ENCODE assay signal across 16 cellular contexts in the genomic region with DNA sequence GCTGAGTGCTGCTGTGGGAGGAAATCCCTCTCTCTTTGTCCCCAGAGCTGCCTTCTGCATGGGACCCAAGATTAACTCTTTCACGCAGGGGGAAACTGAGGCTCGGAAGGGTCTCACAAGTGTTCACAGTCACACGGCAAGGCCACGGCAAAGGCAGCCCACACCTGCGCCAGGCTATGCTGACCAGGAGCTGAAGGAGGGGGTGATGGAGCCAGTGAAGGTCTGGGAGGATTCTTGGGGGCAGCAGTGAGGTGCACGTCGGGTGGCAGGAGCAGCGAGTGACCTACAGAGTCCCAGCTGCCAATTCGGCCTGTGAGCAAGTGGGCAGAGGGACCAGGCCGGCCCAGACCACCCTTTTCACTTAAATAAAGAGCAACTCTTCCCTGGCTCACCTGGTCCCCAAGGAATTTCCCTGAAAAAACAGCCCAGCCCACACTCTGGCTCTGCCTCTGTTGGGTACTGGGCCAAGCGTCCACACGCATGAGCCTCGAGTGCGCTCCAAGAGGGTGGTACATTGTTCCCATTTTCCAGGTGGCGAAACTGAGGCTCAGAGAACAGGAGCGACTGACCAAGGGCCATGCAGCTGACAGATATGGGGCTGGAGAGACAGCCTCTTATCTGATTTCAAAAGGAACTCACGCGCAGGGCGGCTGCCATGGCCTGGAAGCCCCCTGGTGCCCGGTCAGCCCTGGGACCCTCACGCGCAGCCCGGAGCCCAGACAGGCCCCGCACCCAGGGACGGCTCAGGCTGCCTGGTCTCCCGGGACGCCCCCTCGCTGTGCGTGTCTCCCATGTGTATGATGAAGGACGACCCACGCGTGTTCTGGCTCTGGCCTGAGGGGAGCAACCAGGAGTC. TPM values are rescaled to one million over a fixed set of nuclear protein-coding genes. Genes with fewer than 3 reads are reported as not detected.
DNase-seq lines count a peak whose midpoint lies in the region; ATAC-seq, FAIRE-seq and TF ChIP-seq lines count a peak whose summit lies in the region.
"Had no signal": no experiment of that assay in that cellular context is flagged by ENCODE, and none has a peak within 500 bp of the region (broad histone marks: within the 10 kb centered on the region; RNA-seq: fewer than 3 reads in every experiment).

No MANE protein-coding gene starts in this region.

- no peaks in the 10 kb centered on the region for H3K27me3 Mint-ChIP-seq in activated naive CD8-positive, alpha-beta T cell
- H3K27me3 Mint-ChIP-seq in activated naive CD8-positive, alpha-beta T cell treated with anti-CD3 and anti-CD28 coated beads, Interleukin-2, amount 50 U/mL, for 24 hours = peaks cover 2% of the 10 kb centered on the region
- H3K27me3 Mint-ChIP-seq in T-helper 17 cell = no peaks in the 10 kb centered on the region
- H3K27me3 Mint-ChIP-seq: natural killer cell treated with Interleukin-12 subunit alpha and Interleukin-12 subunit beta and Interleukin-15 and Interleukin-18, amount 100 ng/mL, for 72 hours had no signal

- no peak overlapping the region for H3K4me3 ChIP-seq in mucosa of descending colon
- no peak overlapping the region for H3K4me3 ChIP-seq in thymus (ENCODE audit: low read length)
- H3K4me3 ChIP-seq: breast epithelium, esophagus squamous epithelium, GM12878 had no signal

- no peak for TF ChIP-seq CTCF in mucosa of descending colon (IDR thresholded peaks at IDR 0.05)

- H3K36me3 Mint-ChIP-seq in activated naive CD8-positive, alpha-beta T cell = no peaks in the 10 kb centered on the region
- no peaks in the 10 kb centered on the region for H3K36me3 Mint-ChIP-seq in activated naive CD8-positive, alpha-beta T cell treated with anti-CD3 and anti-CD28 coated beads, Interleukin-2, amount 50 U/mL, for 24 hours (ENCODE audit: low read depth)
- no peaks in the 10 kb centered on the region for H3K36me3 Mint-ChIP-seq in T-helper 17 cell (ENCODE audit: low read depth)
- H3K36me3 Mint-ChIP-seq: natural killer cell treated with Interleukin-12 subunit alpha and Interleukin-12 subunit beta and Interleukin-15 and Interleukin-18, amount 100 ng/mL, for 72 hours had no signal

- peak overlapping the region; percentile 15 for H3K27ac ChIP-seq in thymus (ENCODE audit: low read depth)
- H3K27ac ChIP-seq: breast epithelium, esophagus squamous epithelium had no signal

- H3K9me3 ChIP-seq in T-helper 17 cell (ENCODE audit: control insufficient read depth, low read length, poor library complexity, severe bottlenecking) (no peaks in the 10 kb centered on the region), mucosa of descending colon (no peaks in the 10 kb centered on the region), thymus (ENCODE audit: control insufficient read depth) (peaks cover under 1% of the 10 kb centered on the region)
- H3K9me3 ChIP-seq: breast epithelium, Caco-2, esophagus squamous epithelium had no signal

- H3K27ac Mint-ChIP-seq in activated naive CD8-positive, alpha-beta T cell = peak overlapping the region; percentile 50
- no peak overlapping the region for H3K27ac Mint-ChIP-seq in activated naive CD8-positive, alpha-beta T cell treated with anti-CD3 and anti-CD28 coated beads, Interleukin-2, amount 50 U/mL, for 24 hours
- peak overlapping the region; percentile 45 for H3K27ac Mint-ChIP-seq in T-helper 17 cell
- H3K27ac Mint-ChIP-seq: natural killer cell treated with Interleukin-12 subunit alpha and Interleukin-12 subunit beta and Interleukin-15 and Interleukin-18, amount 100 ng/mL, for 72 hours had no signal

- no peaks in the 10 kb centered on the region for H3K9me3 Mint-ChIP-seq in activated naive CD8-positive, alpha-beta T cell (ENCODE audit: low read depth)
- no peaks in the 10 kb centered on the region for H3K9me3 Mint-ChIP-seq in activated naive CD8-positive, alpha-beta T cell treated with anti-CD3 and anti-CD28 coated beads, Interleukin-2, amount 50 U/mL, for 24 hours
- H3K9me3 Mint-ChIP-seq: natural killer cell treated with Interleukin-12 subunit alpha and Interleukin-12 subunit beta and Interleukin-15 and Interleukin-18, amount 100 ng/mL, for 72 hours had no signal

- intact Hi-C loops in mucosa of descending colon (cut with DNase I, micrococcal nuclease) = no loop called here

- H3K4me1 ChIP-seq in mucosa of descending colon (ENCODE audit: low read depth) (no peaks in the 10 kb centered on the region), thymus (ENCODE audit: control insufficient read depth, insufficient read depth, low read length) (peaks cover 62% of the 10 kb centered on the region)

- H3K36me3 ChIP-seq in mucosa of descending colon (ENCODE audit: low read depth) (no peaks in the 10 kb centered on the region), thymus (ENCODE audit: control insufficient read depth, insufficient read depth) (no peaks in the 10 kb centered on the region)
- H3K36me3 ChIP-seq: breast epithelium, esophagus squamous epithelium had no signal

- peaks cover 7% of the 10 kb centered on the region for H3K27me3 ChIP-seq in thymus (ENCODE audit: control insufficient read depth, insufficient read depth)
- H3K27me3 ChIP-seq: breast epithelium had no signal

- no peak for FAIRE-seq in GM12892 (lab: Jason Lieb, UNC)
- FAIRE-seq: G401.6, GM12878, HTR-8/SVneo had no signal

- 90% methylated on average over 32 of the region's 32 CpGs for WGBS in thymus

- no peak for TF ChIP-seq POLR2A in GM12892 (IDR thresholded peaks at IDR 0.05; ENCODE audit: low read depth, low read length)

- DNase-seq in activated naive CD8-positive, alpha-beta T cell treated with anti-CD3 and anti-CD28 coated beads, Interleukin-2, amount 50 U/mL, for 24 hours = no peak
- peak in 1 of 3 donors; percentile 7 for DNase-seq in T-helper 17 cell
- peak in 2 of 3 donors; percentile 9 to 34 for DNase-seq in mucosa of descending colon
- no peak for DNase-seq in GM12892 (ENCODE audit: insufficient read length)
- no peak for DNase-seq in activated effector memory CD4-positive, alpha-beta T cell treated with Interleukin-2 at 50 U/mL for 16 hours
- DNase-seq in NCI-H1417 treated with DMSO at 0.1 percent for 48 hours (lab: John Stamatoyannopoulos, UW) = no peak
- DNase-seq: activated CD4-positive, CD25-positive, alpha-beta regulatory T cell; esophagus squamous epithelium had no signal

- H3K4me3 Mint-ChIP-seq in activated naive CD8-positive, alpha-beta T cell = peak overlapping the region; percentile 57
- no peak overlapping the region for H3K4me3 Mint-ChIP-seq in activated naive CD8-positive, alpha-beta T cell treated with anti-CD3 and anti-CD28 coated beads, Interleukin-2, amount 50 U/mL, for 24 hours
- H3K4me3 Mint-ChIP-seq in T-helper 17 cell = peak overlapping the region; percentile 68
- H3K4me3 Mint-ChIP-seq: natural killer cell treated with Interleukin-12 subunit alpha and Interleukin-12 subunit beta and Interleukin-15 and Interleukin-18, amount 100 ng/mL, for 72 hours had no signal

- peaks cover 23% of the 10 kb centered on the region for H3K4me1 Mint-ChIP-seq in activated naive CD8-positive, alpha-beta T cell (ENCODE audit: low read depth)
- H3K4me1 Mint-ChIP-seq in activated naive CD8-positive, alpha-beta T cell treated with anti-CD3 and anti-CD28 coated beads, Interleukin-2, amount 50 U/mL, for 24 hours = peaks cover 19% of the 10 kb centered on the region
- H3K4me1 Mint-ChIP-seq in T-helper 17 cell = peaks cover 11% of the 10 kb centered on the region

- no peak for ATAC-seq in activated naive CD8-positive, alpha-beta T cell treated with anti-CD3 and anti-CD28 coated beads, Interleukin-2, amount 50 U/mL, for 24 hours
- ATAC-seq in T-helper 17 cell (no peak), mucosa of descending colon (no peak)

RNA-seq across cellular contexts. Expression of a gene that starts 28.2 kb away (rescaled TPM):
- total RNA-seq in T-helper 17 cell (1 to 10 TPM; 2.2 to 6.8 TPM), mucosa of descending colon (1 to 10 TPM in 1 of 3 donors, under 1 TPM in 2; 0.23 to 2.1 (median 0.46) TPM)
- polyA plus RNA-seq in thymus = 5.4 TPM
- polyA plus RNA-seq in GM12892 (2012; ENCODE audit: missing spikeins) = not detected

Comparison
In these comparisons a context has a peak if more than half of its experiments do, and no peak if none do; other contexts are left out.
1. DNase-seq: peak in mucosa of descending colon (2 of 3); none in activated naive CD8-positive, alpha-beta T cell treated with anti-CD3 and anti-CD28 coated beads, Interleukin-2, amount 50 U/mL, for 24 hours (single experiment), GM12892 (single experiment), activated effector memory CD4-positive, alpha-beta T cell treated with Interleukin-2 at 50 U/mL for 16 hours (single experiment) and NCI-H1417 treated with DMSO at 0.1 percent for 48 hours (single experiment).